12 cellular contexts compared by ENCODE assay signal in the genomic region with DNA sequence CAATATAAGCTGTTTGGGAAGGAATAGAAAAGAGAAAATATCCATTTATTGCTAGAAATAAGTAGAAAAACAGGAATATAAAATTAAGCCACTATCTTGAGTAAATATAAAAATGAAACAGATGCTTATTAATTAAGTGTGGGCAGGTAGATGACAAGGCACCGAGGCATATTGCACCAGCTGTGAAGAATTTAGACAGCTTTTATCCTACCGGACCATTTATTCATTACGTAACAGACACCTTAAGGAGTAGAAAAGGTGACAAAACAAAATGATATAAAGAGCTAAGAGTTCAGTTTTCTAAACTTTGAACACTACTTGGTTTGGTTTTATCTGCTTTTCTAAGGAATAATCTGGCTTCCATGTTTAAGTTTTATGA.
DNase-seq lines count a peak whose midpoint lies in the region; ATAC-seq and TF ChIP-seq lines count a peak whose summit lies in the region.
"Had no signal": no experiment of that assay in that cellular context is flagged by ENCODE, and none has a peak within 500 bp of the region (broad histone marks: within the 10 kb centered on the region; RNA-seq: fewer than 3 reads in every experiment).

No MANE protein-coding gene starts in this region.

- no peak overlapping the region for H3K27ac ChIP-seq in gastrocnemius medialis
- H3K27ac ChIP-seq: cardiac muscle cell, SK-N-MC had no signal

- H3K4me1 Mint-ChIP-seq in IgD-negative memory B cell = peaks cover 0 to 22% (median 10%) of the 10 kb centered on the region in 3 donors
- H3K4me1 Mint-ChIP-seq: activated T-helper 17 cell treated with anti-CD3 and anti-CD28 coated beads, Interleukin-2, amount 50 U/mL, for 72 hours had no signal

- peak overlapping the region; percentile 86 to 92 (median 89) for H3K4me3 Mint-ChIP-seq in IgD-negative memory B cell
- H3K4me3 Mint-ChIP-seq: activated T-helper 17 cell treated with anti-CD3 and anti-CD28 coated beads, Interleukin-2, amount 50 U/mL, for 72 hours had no signal

- no peaks in the 10 kb centered on the region for H3K4me1 ChIP-seq in gastrocnemius medialis

- H3K36me3 ChIP-seq in gastrocnemius medialis = no peaks in the 10 kb centered on the region
- H3K36me3 ChIP-seq: cardiac muscle cell had no signal

- no peaks in the 10 kb centered on the region for H3K27me3 ChIP-seq in gastrocnemius medialis
- H3K27me3 ChIP-seq: cardiac muscle cell had no signal

- no peaks in the 10 kb centered on the region for H3K36me3 Mint-ChIP-seq in IgD-negative memory B cell

- intact Hi-C loops in gastrocnemius medialis (cut with DNase I; ENCODE audit: low total_unique reads) = no loop called here

- DNase-seq in epithelial cell of esophagus (ENCODE audit: low read depth) (no peak), gastrocnemius medialis (no peak), kidney tubule cell (ENCODE audit: low spot score) (no peak), NCI-H187 treated with DMSO at 0.1 percent for 48 hours (lab: John Stamatoyannopoulos, UW) (no peak), SHP77 (lab: John Stamatoyannopoulos, UW) (no peak)
- DNase-seq: activated CD4-positive, CD25-positive, alpha-beta regulatory T cell treated with anti-CD3 and anti-CD28 coated beads, Interleukin-2, amount 50 U/mL, for 72 hours had no signal

- TF ChIP-seq POLR2A in gastrocnemius medialis (IDR thresholded peaks at IDR 0.05) = no peak

- no peaks in the 10 kb centered on the region for H3K9me3 Mint-ChIP-seq in IgD-negative memory B cell

- in situ Hi-C loops in gastrocnemius medialis (cut with MboI; ENCODE audit: low sequenced_read_pairs in 4 of 4) = no loop called here

- no peaks in the 10 kb centered on the region for H3K27me3 Mint-ChIP-seq in IgD-negative memory B cell
- H3K27me3 Mint-ChIP-seq: activated T-helper 17 cell treated with anti-CD3 and anti-CD28 coated beads, Interleukin-2, amount 50 U/mL, for 72 hours had no signal

- H3K9me3 ChIP-seq in gastrocnemius medialis = no peaks in the 10 kb centered on the region

- no peak overlapping the region for H3K27ac Mint-ChIP-seq in IgD-negative memory B cell
- H3K27ac Mint-ChIP-seq: activated T-helper 17 cell treated with anti-CD3 and anti-CD28 coated beads, Interleukin-2, amount 50 U/mL, for 72 hours had no signal

- TF ChIP-seq CTCF in epithelial cell of esophagus (IDR thresholded peaks at IDR 0.05; ENCODE audit: insufficient read depth, low read depth, low read length, missing control alignments) (no peak), gastrocnemius medialis (IDR thresholded peaks at IDR 0.05 in 4 of 5, conservative IDR thresholded peaks at IDR 0.05 in 1 of 5) (no peak)

- ATAC-seq in GM21447 (IDR thresholded peaks at IDR 0.05; ENCODE audit: unreplicated experiment) (peak; percentile 15), gastrocnemius medialis (no peak)
- ATAC-seq: activated T-helper 17 cell treated with anti-CD3 and anti-CD28 coated beads, Interleukin-2, amount 50 U/mL, for 72 hours; sciatic nerve had no signal

- H3K4me3 ChIP-seq in epithelial cell of esophagus (ENCODE audit: low read length) (peak overlapping the region; percentile 27), gastrocnemius medialis (peak overlapping the region in 3 of 4 donors; percentile 24 to 42 (median 30))
- H3K4me3 ChIP-seq: cardiac muscle cell, SK-N-MC had no signal
